1 cellular context compared by ENCODE assay signal in the genomic region with DNA sequence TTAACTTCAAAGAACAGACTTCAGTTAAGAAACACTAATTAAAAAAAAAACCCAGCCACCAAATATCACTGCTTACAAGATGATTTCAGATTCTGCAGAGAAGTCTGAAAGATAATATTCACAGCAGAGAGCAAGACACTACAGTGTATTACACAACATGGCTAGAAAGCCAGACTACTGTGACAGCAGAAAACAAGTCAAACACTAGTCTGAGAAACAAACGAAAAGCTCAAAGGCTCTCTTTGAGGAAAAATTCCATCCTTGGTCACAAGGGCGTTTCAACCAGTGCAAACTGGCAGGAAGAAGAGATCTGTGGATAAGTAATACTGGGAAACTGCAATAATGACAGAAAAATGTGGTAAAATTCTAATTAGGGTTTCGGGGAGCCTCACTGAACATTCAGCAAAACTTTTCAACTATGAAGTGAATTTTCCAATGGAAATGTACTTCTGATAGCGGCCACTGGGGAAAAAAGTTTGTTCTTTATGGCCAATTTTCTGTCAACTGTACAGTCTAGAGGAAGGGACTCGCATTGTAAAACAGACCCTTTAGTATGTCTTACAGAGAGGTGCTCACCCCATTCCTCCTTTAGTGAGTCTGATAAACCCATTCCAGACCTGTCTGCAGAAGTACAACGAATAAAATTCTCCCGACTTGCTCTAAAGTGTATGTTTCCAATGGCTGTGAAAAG.
TF ChIP-seq lines count a peak whose summit lies in the region.

No MANE protein-coding gene starts in this region.

TF ChIP-seq in K562, 482 proteins besides CTCF, POLR2A, EP300 and RAD21 (continued from another document):
- TF ChIP-seq SUPT5H (IDR thresholded peaks at IDR 0.05) (no peak), CREB3 (tag; conservative IDR thresholded peaks at IDR 0.05; ENCODE audit: low read depth) (no peak)
